ENCODE assay signal across 23 cellular contexts in the genomic region with DNA sequence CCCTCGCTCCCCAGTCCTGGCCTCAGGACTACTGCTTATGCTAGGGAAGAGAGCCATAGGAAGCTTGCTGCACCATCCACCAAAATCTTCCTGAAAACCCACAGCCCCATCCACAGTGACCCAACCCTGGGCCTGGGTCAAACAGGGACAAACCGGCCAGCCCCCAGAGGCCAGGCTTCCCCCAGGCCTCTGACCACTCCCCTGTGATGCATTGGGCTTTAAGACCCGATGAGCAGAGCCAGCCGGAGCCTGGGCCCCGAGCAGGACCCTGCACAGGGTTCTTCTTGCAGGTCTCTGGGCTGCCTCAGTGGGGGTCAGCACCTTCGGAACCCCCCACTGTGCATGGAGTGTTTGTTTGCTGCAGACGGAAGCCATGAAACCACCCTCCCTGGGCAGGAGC.
DNase-seq lines count a peak whose midpoint lies in the region; ATAC-seq and TF ChIP-seq lines count a peak whose summit lies in the region.
"Had no signal": no experiment of that assay in that cellular context is flagged by ENCODE, and none has a peak within 500 bp of the region (broad histone marks: within the 10 kb centered on the region; RNA-seq: fewer than 3 reads in every experiment).

No MANE protein-coding gene starts in this region.

- peak; percentile 17 for DNase-seq in D341Med (ENCODE audit: low spot score)
- DNase-seq in ecto neural progenitor cell (ENCODE audit: low spot score), result peak; percentile 36
- peak; percentile 6 for DNase-seq in mucosa of gallbladder (ENCODE audit: low spot score)
- peak; percentile 7 for DNase-seq in testis
- DNase-seq in SJCRH30, result no peak
- DNase-seq in stimulated activated CD4-positive, alpha-beta T cell treated with anti-CD3 and anti-CD28 coated beads, Interleukin-2, amount 100 ng/mL, for 24 hours, result no peak
- DNase-seq: AML-193; CD4-positive, alpha-beta T cell; DMS53; GOT3; HCEC 1CT; KBM-7; MG63; NCI-H1105 treated with DMSO at 0.1 percent for 48 hours; NCI-H1930; NCI-H446 treated with DMSO at 0.1 percent for 48 hours; NCI-H526; NCI-H82; PC-9 had no signal

- H3K4me3 ChIP-seq in testis (no peak overlapping the region), SJCRH30 (no peak overlapping the region)
- H3K4me3 ChIP-seq: A549; BLaER1 treated with 17β-estradiol and CSF1 and Interleukin-3, amounts not matched to agents 10 nM and 100 nM; MG63; PC-9 had no signal

- WGBS in testis, 2 donors, result 90 to 100% methylated on average over 6 to 7 of the region's 7 CpGs

- H3K27ac ChIP-seq in testis (no peak overlapping the region), SJCRH30 (no peak overlapping the region)
- H3K27ac ChIP-seq: A549; BLaER1 treated with 17β-estradiol and CSF1 and Interleukin-3, amounts not matched to agents 10 nM and 100 nM; PC-9 had no signal

- no peak for TF ChIP-seq CTCF in testis (IDR thresholded peaks at IDR 0.05)

- H3K9me3 ChIP-seq in testis (no peaks in the 10 kb centered on the region), SJCRH30 (replicated peaks) (no peaks in the 10 kb centered on the region)
- H3K9me3 ChIP-seq: A549; BLaER1 treated with 17β-estradiol and CSF1 and Interleukin-3, amounts not matched to agents 10 nM and 100 nM; MG63 had no signal

- H3K36me3 ChIP-seq in testis (ENCODE audit: low read depth, missing control alignments), result no peaks in the 10 kb centered on the region
- no peaks in the 10 kb centered on the region for H3K36me3 ChIP-seq in SJCRH30
- H3K36me3 ChIP-seq: BLaER1 treated with 17β-estradiol and CSF1 and Interleukin-3, amounts not matched to agents 10 nM and 100 nM; MG63 had no signal

- H3K4me1 ChIP-seq in testis (no peaks in the 10 kb centered on the region), SJCRH30 (no peaks in the 10 kb centered on the region)
- H3K4me1 ChIP-seq: A549; BLaER1 treated with 17β-estradiol and CSF1 and Interleukin-3, amounts not matched to agents 10 nM and 100 nM had no signal

- intact Hi-C loops in testis (cut with DNase I; ENCODE audit: low total_unique reads), result no loop called here

- no peak for TF ChIP-seq POLR2A in testis (IDR thresholded peaks at IDR 0.05)

- H3K27me3 ChIP-seq in testis (no peaks in the 10 kb centered on the region), SJCRH30 (peaks cover 29% of the 10 kb centered on the region)

- no peak for ATAC-seq in GM21619 (IDR thresholded peaks at IDR 0.05; ENCODE audit: unreplicated experiment)
- ATAC-seq: A549, Right ventricle myocardium inferior had no signal

Comparison
In these comparisons a context has a peak if more than half of its experiments do, and no peak if none do; other contexts are left out.
1. DNase-seq: peak in D341Med (single experiment), ecto neural progenitor cell (single experiment), mucosa of gallbladder (single experiment) and testis (single experiment); none in SJCRH30 (0 of 2) and stimulated activated CD4-positive, alpha-beta T cell treated with anti-CD3 and anti-CD28 coated beads, Interleukin-2, amount 100 ng/mL, for 24 hours (0 of 2).